ENCODE assay signal across 1 cellular context in genomic region chr19:4597278-4597974, GRCh38.
A peak's percentile ranks its signal among the peaks of the same experiment; 100 is the strongest.
TF ChIP-seq lines count a peak whose summit lies in the region.

No MANE protein-coding gene starts in this region.

TF ChIP-seq in GM12878, 131 proteins besides CTCF, POLR2A, EP300 and RAD21:
- TF ChIP-seq BHLHE40 (IDR thresholded peaks at IDR 0.05; ENCODE audit: borderline replicate concordance in 1 of 2, low read depth in 2 of 2, low read length in 1 of 2) (peak in 1 of 2 experiments; percentile 56; a peak in 1 of 4 replicates), TCF12 (IDR thresholded peaks at IDR 0.05; ENCODE audit: low read depth, low read length) (no peak)
TF ChIP-seq in GM12878: peak in this region for 1.
